Comparison of ENCODE assay signal across 9 cellular contexts in genomic region chr9:1698991-1699390, GRCh38.
"Had no signal": no experiment of that assay in that cellular context is flagged by ENCODE, and none has a peak within 500 bp of the region (broad histone marks: within the 10 kb centered on the region; RNA-seq: fewer than 3 reads in every experiment).

No MANE protein-coding gene starts in this region.

- H3K27ac ChIP-seq: GM23248 had no signal

- H3K9ac ChIP-seq: GM23248 had no signal

- H3K4me3 ChIP-seq: GM23248, GM23338, HAP-1 had no signal

- H3K9me3 ChIP-seq: HAP-1 had no signal

- H3K4me1 ChIP-seq: HAP-1 had no signal

- H3K4me3 Mint-ChIP-seq: GM23338, H9, HFFc6 had no signal

- H3K4me2 ChIP-seq: GM23338 had no signal

- H3K4me1 Mint-ChIP-seq: GM23338, H9 had no signal

- ATAC-seq: GM23338, HCT116 had no signal

- H3K27ac Mint-ChIP-seq: GM23338, H9, HFFc6 had no signal

- DNase-seq: GM23248, GOT3, H7, H9, HCEC 1CT, HFFc6 had no signal

- H3K36me3 ChIP-seq: HAP-1 had no signal

- H2AFZ ChIP-seq: GM23248, GM23338 had no signal
